ENCODE assay signal across 13 cellular contexts in the genomic region with DNA sequence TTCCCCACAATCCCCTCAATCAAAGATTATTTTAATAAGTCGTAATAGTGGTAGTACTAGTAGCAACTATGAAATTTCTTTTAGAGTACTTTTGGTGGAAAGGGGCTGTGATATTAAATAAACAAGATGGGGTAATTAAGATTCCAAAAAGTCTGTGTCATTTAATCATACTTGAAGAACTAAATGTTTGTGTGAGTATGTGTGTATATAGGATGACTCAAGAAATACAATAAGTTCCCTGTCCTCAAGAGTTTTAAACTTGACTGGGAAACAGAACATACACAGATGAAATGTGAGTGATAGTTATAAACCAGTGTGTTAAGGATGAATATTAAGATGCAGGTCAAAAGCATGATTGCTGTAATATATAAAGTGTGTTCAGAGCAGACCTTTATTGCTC. TPM values are rescaled to one million over a fixed set of nuclear protein-coding genes. Genes with fewer than 3 reads are reported as not detected.
DNase-seq lines count a peak whose midpoint lies in the region; ATAC-seq, FAIRE-seq and TF ChIP-seq lines count a peak whose summit lies in the region.
"Had no signal": no experiment of that assay in that cellular context is flagged by ENCODE, and none has a peak within 500 bp of the region (broad histone marks: within the 10 kb centered on the region; RNA-seq: fewer than 3 reads in every experiment).

No MANE protein-coding gene starts in this region.

- H3K9me3 Mint-ChIP-seq in T-helper 1 cell treated with Interleukin-12 subunit alpha and Interleukin-12 subunit beta and Interleukin-4 antibody, amounts not matched to agents 30 μg/mL and 1 μg/mL, for 36 hours, result no peaks in the 10 kb centered on the region

- peak overlapping the region; percentile 56 for H3K9ac ChIP-seq in adipocyte (ENCODE audit: low read length)
- peak overlapping the region; percentile 85 for H3K9ac ChIP-seq in keratinocyte (ENCODE audit: control insufficient read depth, extremely low read depth, insufficient read depth, low read length)

- H4K20me1 ChIP-seq in keratinocyte (ENCODE audit: control insufficient read depth, extremely low read depth, insufficient read depth, low read length), result no peaks in the 10 kb centered on the region

- H2AFZ ChIP-seq in keratinocyte (ENCODE audit: control insufficient read depth, low read length), result peak overlapping the region; percentile 24

- peaks cover 2% of the 10 kb centered on the region for H3K27me3 Mint-ChIP-seq in T-helper 1 cell treated with Interleukin-12 subunit alpha and Interleukin-12 subunit beta and Interleukin-4 antibody, amounts not matched to agents 30 μg/mL and 1 μg/mL, for 36 hours (ENCODE audit: low read depth)

- H3K9me3 ChIP-seq in adipocyte (ENCODE audit: control insufficient read depth, low read length) (no peaks in the 10 kb centered on the region), keratinocyte (ENCODE audit: control insufficient read depth, low read depth, low read length) (no peaks in the 10 kb centered on the region), transverse colon (no peaks in the 10 kb centered on the region), spleen (peaks cover 0 to 3% (median 0%) of the 10 kb centered on the region in 8 donors)
- H3K9me3 ChIP-seq: right atrium auricular region had no signal

- H3K79me2 ChIP-seq in keratinocyte (ENCODE audit: control insufficient read depth, insufficient read depth, low read length), result peaks cover 14% of the 10 kb centered on the region

- intact Hi-C loops in transverse colon (cut with DNase I; ENCODE audit: low total_unique reads) (no loop called here), spleen (cut with DNase I; ENCODE audit: low total_unique reads) (no loop called here)

- no peak overlapping the region for H3K27ac Mint-ChIP-seq in T-helper 1 cell treated with Interleukin-12 subunit alpha and Interleukin-12 subunit beta and Interleukin-4 antibody, amounts not matched to agents 30 μg/mL and 1 μg/mL, for 36 hours

- H3K27ac ChIP-seq in keratinocyte (ENCODE audit: control insufficient read depth, insufficient read depth, low read length), result peak overlapping the region; percentile 45
- H3K27ac ChIP-seq in transverse colon, result peak overlapping the region; percentile 8 to 97 (median 42)
- H3K27ac ChIP-seq in spleen, result no peak overlapping the region

- H3K4me3 ChIP-seq in adipocyte (ENCODE audit: low read length) (peak overlapping the region; percentile 97), keratinocyte (ENCODE audit: control insufficient read depth in 2 of 3, extremely low read depth in 1 of 3, insufficient read depth in 2 of 3, low read depth in 1 of 3, low read length in 3 of 3) (peak overlapping the region in 2 of 3 experiments; percentile 85 to 91), transverse colon (peak overlapping the region in 1 of 4 donors; percentile 81), spleen (peak overlapping the region in 3 of 8 donors; percentile 74 to 100 (median 91))
- H3K4me3 ChIP-seq: right atrium auricular region had no signal

- 30 to 79% methylated on average over 1 of the region's 1 CpG for WGBS in transverse colon (ENCODE audit: low coverage in 1 of 2), 2 donors
- 87 to 98% (median 95%) methylated on average over 1 of the region's 1 CpG for WGBS in spleen, 5 donors

- H3K36me3 Mint-ChIP-seq in T-helper 1 cell treated with Interleukin-12 subunit alpha and Interleukin-12 subunit beta and Interleukin-4 antibody, amounts not matched to agents 30 μg/mL and 1 μg/mL, for 36 hours (ENCODE audit: low read depth), result peaks cover 11% of the 10 kb centered on the region

- peaks cover 24% of the 10 kb centered on the region for H3K36me3 ChIP-seq in adipocyte (ENCODE audit: control insufficient read depth, insufficient read depth, low read length, severe bottlenecking)
- H3K36me3 ChIP-seq in keratinocyte (ENCODE audit: control insufficient read depth in 2 of 2, extremely low read depth in 1 of 2, insufficient read depth in 2 of 2, low read length in 2 of 2), result peaks cover 4 to 5% of the 10 kb centered on the region in 2 experiments
- H3K36me3 ChIP-seq in transverse colon, result peaks cover 0 to 12% (median 3%) of the 10 kb centered on the region in 4 donors
- peaks cover 0 to 43% (median 22%) of the 10 kb centered on the region in 6 donors for H3K36me3 ChIP-seq in spleen

- no peak for TF ChIP-seq EP300 in transverse colon (IDR thresholded peaks at IDR 0.05; ENCODE audit: low read depth)

- H3K9me1 ChIP-seq in keratinocyte (ENCODE audit: control insufficient read depth, extremely low read depth, insufficient read depth, low read length), result peaks cover under 1% of the 10 kb centered on the region

- H3K4me2 ChIP-seq in keratinocyte (ENCODE audit: control insufficient read depth, extremely low read depth, insufficient read depth, low read depth, low read length), result peak overlapping the region; percentile 95

- dilution Hi-C loops in keratinocyte (cut with MboI; ENCODE audit: extremely low pct_ligation_motif_present, low sequenced_read_pairs), result loop anchor here (25.0 kb wide), 1 partner anchor 289 kb away; a partner anchor contains a TSS

- H3K4me1 ChIP-seq in adipocyte (ENCODE audit: control insufficient read depth, insufficient read depth, low read length), result peaks cover 52% of the 10 kb centered on the region
- peaks cover 50% of the 10 kb centered on the region for H3K4me1 ChIP-seq in keratinocyte (ENCODE audit: control insufficient read depth, extremely low read depth, insufficient read depth, low read length)
- peaks cover 8 to 55% (median 48%) of the 10 kb centered on the region in 4 donors for H3K4me1 ChIP-seq in transverse colon
- H3K4me1 ChIP-seq in spleen, result peaks cover 18 to 80% (median 50%) of the 10 kb centered on the region in 6 donors

- TF ChIP-seq CTCF in keratinocyte (optimal IDR thresholded peaks at IDR 0.05 in 1 of 3, IDR thresholded peaks at IDR 0.05 in 1 of 3, conservative IDR thresholded peaks at IDR 0.05 in 1 of 3; ENCODE audit: extremely low read depth in 1 of 3, insufficient read depth in 2 of 3, low read length in 3 of 3) (no peak), transverse colon (IDR thresholded peaks at IDR 0.05) (no peak), spleen (IDR thresholded peaks at IDR 0.05 in 8 of 11, conservative IDR thresholded peaks at IDR 0.05 in 3 of 11) (no peak)

- H3K27me3 ChIP-seq in adipocyte (replicated peaks; ENCODE audit: control insufficient read depth, insufficient read depth, low read length) (no peaks in the 10 kb centered on the region), keratinocyte (ENCODE audit: control insufficient read depth, extremely low read depth, insufficient read depth, low read length) (no peaks in the 10 kb centered on the region), transverse colon (no peaks in the 10 kb centered on the region), spleen (replicated peaks in 1 of 7) (no peaks in the 10 kb centered on the region)
- H3K27me3 ChIP-seq: right atrium auricular region had no signal

- no peak for DNase-seq in T-helper 1 cell
- peak; percentile 54 for DNase-seq in adipocyte (ENCODE audit: low read depth)
- DNase-seq in keratinocyte (ENCODE audit: low read depth, low spot score), result no peak
- DNase-seq in transverse colon, result no peak
- DNase-seq in spleen, result no peak
- DNase-seq in NCI-H1048 (lab: John Stamatoyannopoulos, UW), result no peak
- DNase-seq: activated CD4-positive, CD25-positive, alpha-beta regulatory T cell treated with anti-CD3 and anti-CD28 coated beads, Interleukin-2, amount 50 U/mL, for 72 hours; central memory CD4-positive, alpha-beta T cell; NK-92 treated with Interleukin-12 subunit alpha and Interleukin-12 subunit beta, amount 100 ng/mL, for 24 hours had no signal

- peak overlapping the region; percentile 21 for H3K4me3 Mint-ChIP-seq in T-helper 1 cell treated with Interleukin-12 subunit alpha and Interleukin-12 subunit beta and Interleukin-4 antibody, amounts not matched to agents 30 μg/mL and 1 μg/mL, for 36 hours

- no peak for ATAC-seq in HG02763 (IDR thresholded peaks at IDR 0.05; ENCODE audit: unreplicated experiment)

- TF ChIP-seq POLR2A in transverse colon (IDR thresholded peaks at IDR 0.05) (no peak), spleen (IDR thresholded peaks at IDR 0.05) (no peak)

- FAIRE-seq in keratinocyte (lab: Jason Lieb, UNC), result no peak
- FAIRE-seq: A204.1 had no signal

- in situ Hi-C loops in transverse colon (cut with MboI; ENCODE audit: low pct_ligation_motif_present in 1 of 4, low pct_unique_long_range_greater_than_20kb in 1 of 4, low sequenced_read_pairs in 3 of 4), result loop anchor here in 2 of 4 donors (25.0 kb wide), 1 partner anchor 111 kb away; no protein-coding TSS in a partner anchor

- H3K4me1 Mint-ChIP-seq in T-helper 1 cell treated with Interleukin-12 subunit alpha and Interleukin-12 subunit beta and Interleukin-4 antibody, amounts not matched to agents 30 μg/mL and 1 μg/mL, for 36 hours (ENCODE audit: low read depth), result peaks cover 34% of the 10 kb centered on the region

RNA-seq across cellular contexts. Expression of a gene that starts 2.3 kb away (rescaled TPM):
- 45.5 to 77.6 TPM (median 62.2 TPM) in 3 replicates for polyA plus RNA-seq in keratinocyte
- polyA plus RNA-seq in keratinocyte (2011; ENCODE audit: low read depth), result 36.4 TPM
- polyA plus RNA-seq in keratinocyte (2011; cell fraction: cytosol; rRNA removed), result 31.0 and 54.5 TPM in 2 replicates
- 51.2 and 66.7 TPM in 2 replicates for polyA plus RNA-seq in keratinocyte (2011; cell fraction: nucleus; rRNA removed)
- polyA plus RNA-seq in keratinocyte (2012; ENCODE audit: low replicate concordance), result 36.9 and 68.5 TPM in 2 replicates
- polyA minus RNA-seq in keratinocyte, result 12.6 to 68.1 TPM (median 61.2 TPM) in 3 replicates
- polyA minus RNA-seq in keratinocyte (2011; cell fraction: cytosol; rRNA and poly(A)+ RNA removed), result 46.8 TPM
- polyA minus RNA-seq in keratinocyte (2011; cell fraction: nucleus; rRNA and poly(A)+ RNA removed), result 30.6 and 42.8 TPM in 2 replicates
- 100 to 1,000 TPM in 2 of 4 donors, 10 to 100 TPM in 2; 44.5 to 199 (median 119) TPM for total RNA-seq in transverse colon
- 10 to 100 TPM; 26.7 to 73.1 (median 68.1) TPM for total RNA-seq in spleen
- polyA plus RNA-seq in spleen, result 10 to 100 TPM; 14.4 to 22.3 (median 15.4) TPM

Comparison
In these comparisons a context has a peak if more than half of its experiments do, and no peak if none do; other contexts are left out.
1. H3K27ac ChIP-seq: peak in keratinocyte (single experiment) and transverse colon (4 of 4); none in spleen (0 of 8).